Comparison of ENCODE assay signal across 13 cellular contexts in genomic region chr12:100995201-100995600, GRCh38.
DNase-seq lines count a peak whose midpoint lies in the region; ATAC-seq and TF ChIP-seq lines count a peak whose summit lies in the region.
"Had no signal": no experiment of that assay in that cellular context is flagged by ENCODE, and none has a peak within 500 bp of the region (broad histone marks: within the 10 kb centered on the region; RNA-seq: fewer than 3 reads in every experiment).

No MANE protein-coding gene starts in this region.

- no peak overlapping the region for H3K4me3 ChIP-seq in heart left ventricle
- H3K4me3 ChIP-seq: colonic mucosa, SK-N-MC had no signal

- ATAC-seq in GM18505 (IDR thresholded peaks at IDR 0.05; ENCODE audit: unreplicated experiment) (peak; percentile 55), HG02763 (IDR thresholded peaks at IDR 0.05; ENCODE audit: unreplicated experiment) (peak; percentile 66), heart left ventricle (no peak), GM18511 (IDR thresholded peaks at IDR 0.05; ENCODE audit: unreplicated experiment) (no peak)
- ATAC-seq: left cardiac atrium had no signal

- DNase-seq in NCI-H226, result peak; percentile 16
- DNase-seq in islet precursor cell, result peak; percentile 77
- no peak for DNase-seq in heart left ventricle
- DNase-seq in NCI-H2171 treated with DMSO at 0.1 percent for 48 hours (lab: John Stamatoyannopoulos, UW), result no peak
- no peak for DNase-seq in mesenteric fat pad (ENCODE audit: low spot score)
- DNase-seq: activated T-cell treated with anti-CD3 and anti-CD28 coated beads for 4 hours, Calu3, colonic mucosa, left cardiac atrium had no signal

- H3K36me3 ChIP-seq in heart left ventricle, result no peaks in the 10 kb centered on the region
- H3K36me3 ChIP-seq: colonic mucosa had no signal

- no peaks in the 10 kb centered on the region for H3K27me3 ChIP-seq in heart left ventricle
- H3K27me3 ChIP-seq: colonic mucosa had no signal

- H3K4me1 ChIP-seq in heart left ventricle, result no peaks in the 10 kb centered on the region
- H3K4me1 ChIP-seq: colonic mucosa had no signal

- no peak overlapping the region for H3K27ac ChIP-seq in heart left ventricle
- H3K27ac ChIP-seq: colonic mucosa, SK-N-MC had no signal

- no peak for TF ChIP-seq CTCF in heart left ventricle (IDR thresholded peaks at IDR 0.05)

- 59 to 68% (median 61%) methylated on average over 3 of the region's 3 CpGs for WGBS in heart left ventricle, 4 donors

- intact Hi-C loops in heart left ventricle (cut with DNase I), result no loop called here

- no peak for TF ChIP-seq POLR2A in GM18505 (IDR thresholded peaks at IDR 0.05; ENCODE audit: borderline replicate concordance, extremely low read depth, insufficient read depth, insufficient read length)
- no peak for TF ChIP-seq POLR2A in heart left ventricle (IDR thresholded peaks at IDR 0.05)

- H3K9me3 ChIP-seq in heart left ventricle, result no peaks in the 10 kb centered on the region
- H3K9me3 ChIP-seq: colonic mucosa had no signal

Comparison
In these comparisons a context has a peak if more than half of its experiments do, and no peak if none do; other contexts are left out.
1. ATAC-seq: peak in GM18505 (single experiment) and HG02763 (single experiment); none in heart left ventricle (0 of 4) and GM18511 (single experiment).
2. DNase-seq: peak in NCI-H226 (single experiment) and islet precursor cell (single experiment); none in heart left ventricle (0 of 5), NCI-H2171 treated with DMSO at 0.1 percent for 48 hours (single experiment) and mesenteric fat pad (single experiment).